ENCODE assay signal across 18 cellular contexts in genomic region chr11:68665471-68665870, GRCh38. TPM values are rescaled to one million over a fixed set of nuclear protein-coding genes. Genes with fewer than 3 reads are reported as not detected.
DNase-seq lines count a peak whose midpoint lies in the region; ATAC-seq, FAIRE-seq and TF ChIP-seq lines count a peak whose summit lies in the region.
"Had no signal": no experiment of that assay in that cellular context is flagged by ENCODE, and none has a peak within 500 bp of the region (broad histone marks: within the 10 kb centered on the region; RNA-seq: fewer than 3 reads in every experiment).

No MANE protein-coding gene starts in this region.

- H3K27ac ChIP-seq in osteoblast (ENCODE audit: low read depth, low read length) (no peak overlapping the region), upper lobe of right lung (no peak overlapping the region), gastroesophageal sphincter (no peak overlapping the region), esophagus muscularis mucosa (replicated peaks in 1 of 4) (no peak overlapping the region)

- 76 to 81% methylated on average over 15 of the region's 15 CpGs for WGBS in gastroesophageal sphincter (ENCODE audit: low coverage in 1 of 2), 2 donors
- WGBS in esophagus muscularis mucosa: 77% methylated on average over 15 of the region's 15 CpGs

- intact Hi-C loops in upper lobe of right lung (cut with DNase I) (no loop called here), esophagus muscularis mucosa (cut with DNase I) (no loop called here)

- peak; percentile 23 for FAIRE-seq in bronchial epithelial cell (lab: Jason Lieb, UNC)
- FAIRE-seq: GM12878, GM18507 had no signal

- no peak overlapping the region for H3K4me2 ChIP-seq in osteoblast (ENCODE audit: insufficient read depth, low read length)
- H3K4me2 ChIP-seq: GM23338 had no signal

- H3K79me2 ChIP-seq in osteoblast (ENCODE audit: insufficient read depth, low read length): no peaks in the 10 kb centered on the region

- ATAC-seq in upper lobe of right lung: no peak
- no peak for ATAC-seq in gastroesophageal sphincter
- ATAC-seq: GM12878, GM23338 had no signal

- H3K27me3 ChIP-seq in MG63: no peaks in the 10 kb centered on the region
- H3K27me3 ChIP-seq in bronchial epithelial cell (ENCODE audit: control insufficient read depth, insufficient read depth, low read length): peaks cover 2% of the 10 kb centered on the region
- H3K27me3 ChIP-seq in osteoblast (ENCODE audit: insufficient read depth, low read length): peaks cover 46% of the 10 kb centered on the region
- H3K27me3 ChIP-seq in upper lobe of right lung: no peaks in the 10 kb centered on the region
- peaks cover 44% of the 10 kb centered on the region for H3K27me3 ChIP-seq in gastroesophageal sphincter
- peaks cover 0 to 35% (median 0%) of the 10 kb centered on the region in 4 donors for H3K27me3 ChIP-seq in esophagus muscularis mucosa

- H2AFZ ChIP-seq in osteoblast (ENCODE audit: low read length): no peak overlapping the region

- H3K4me3 ChIP-seq in MG63: no peak overlapping the region
- no peak overlapping the region for H3K4me3 ChIP-seq in bronchial epithelial cell (ENCODE audit: low read depth, low read length)
- H3K4me3 ChIP-seq in osteoblast (ENCODE audit: insufficient read depth, low read length): no peak overlapping the region
- H3K4me3 ChIP-seq in upper lobe of right lung: no peak overlapping the region
- H3K4me3 ChIP-seq in gastroesophageal sphincter: no peak overlapping the region
- H3K4me3 ChIP-seq in esophagus muscularis mucosa: no peak overlapping the region
- H3K4me3 ChIP-seq: GM12878, GM23338 had no signal

- DNase-seq in MG63 (peak; percentile 78), bronchial epithelial cell (ENCODE audit: low read depth) (no peak), osteoblast (ENCODE audit: insufficient read length, low spot score, missing footprints) (peak; percentile 3), upper lobe of right lung (peak; percentile 16), esophagus muscularis mucosa (ENCODE audit: extremely low spot score) (no peak), OCI-M2 (lab: John Stamatoyannopoulos, UW; ENCODE audit: unreplicated experiment) (no peak)
- DNase-seq: ACHN; C1 segment of cervical spinal cord; CD4-positive, alpha-beta T cell; DMS79; H7 had no signal

- TF ChIP-seq POLR2A in gastroesophageal sphincter (IDR thresholded peaks at IDR 0.05): no peak
- no peak for TF ChIP-seq POLR2A in esophagus muscularis mucosa (IDR thresholded peaks at IDR 0.05; ENCODE audit: low read depth)

- peaks cover 6% of the 10 kb centered on the region for H4K20me1 ChIP-seq in osteoblast (ENCODE audit: insufficient read depth, low read length)

- no peak for TF ChIP-seq EP300 in gastroesophageal sphincter (IDR thresholded peaks at IDR 0.05)
- TF ChIP-seq EP300 in esophagus muscularis mucosa (IDR thresholded peaks at IDR 0.05): no peak

- H3K36me3 ChIP-seq in MG63 (no peaks in the 10 kb centered on the region), bronchial epithelial cell (ENCODE audit: control insufficient read depth, insufficient read depth, low read length) (no peaks in the 10 kb centered on the region), osteoblast (ENCODE audit: insufficient read depth, low read length) (no peaks in the 10 kb centered on the region), upper lobe of right lung (no peaks in the 10 kb centered on the region), gastroesophageal sphincter (no peaks in the 10 kb centered on the region), esophagus muscularis mucosa (no peaks in the 10 kb centered on the region)

- H3K9me3 ChIP-seq in MG63 (no peaks in the 10 kb centered on the region), osteoblast (ENCODE audit: low read depth, low read length) (no peaks in the 10 kb centered on the region), upper lobe of right lung (no peaks in the 10 kb centered on the region), gastroesophageal sphincter (no peaks in the 10 kb centered on the region), esophagus muscularis mucosa (no peaks in the 10 kb centered on the region)

- H3K4me1 ChIP-seq in osteoblast (ENCODE audit: insufficient read depth, low read length) (no peaks in the 10 kb centered on the region), upper lobe of right lung (no peaks in the 10 kb centered on the region), gastroesophageal sphincter (no peaks in the 10 kb centered on the region), esophagus muscularis mucosa (no peaks in the 10 kb centered on the region)

- TF ChIP-seq CTCF in bronchial epithelial cell (IDR thresholded peaks at IDR 0.05; ENCODE audit: insufficient read depth, low read length, severe bottlenecking) (no peak), osteoblast (IDR thresholded peaks at IDR 0.05; ENCODE audit: extremely low read depth, low read depth, low read length) (no peak), upper lobe of right lung (IDR thresholded peaks at IDR 0.05) (no peak), gastroesophageal sphincter (IDR thresholded peaks at IDR 0.05) (no peak), esophagus muscularis mucosa (IDR thresholded peaks at IDR 0.05) (no peak)

RNA-seq across cellular contexts. Expression of gene GAL, which starts 18.9 kb away (rescaled TPM):
- 4.8 TPM in 1 of 2 replicates, not detected in the other for total RNA-seq in MG63 (2014; rRNA removed; shearing (Covaris generic); ENCODE audit: low replicate concordance)
- total RNA-seq in bronchial epithelial cell (0.53 and 0.77 TPM in 2 replicates), osteoblast (not detected in 2 replicates), upper lobe of right lung (not detected), gastroesophageal sphincter (10 to 100 TPM in 1 of 4 donors, 1 to 10 TPM in 2, not detected in 1; 2.9 to 10.6 (median 4.7) TPM), esophagus muscularis mucosa (10 to 100 TPM in 1 of 4 donors, 1 to 10 TPM in 2, not detected in 1; 6.0 to 10.2 (median 8.1) TPM)
- total RNA-seq: A172; B cell; CD4-positive, alpha-beta T cell; G401; GM12878 had no signal

Comparison
In these comparisons a context has a peak if more than half of its experiments do, and no peak if none do; other contexts are left out.
1. DNase-seq: peak in MG63 (single experiment), osteoblast (single experiment) and upper lobe of right lung (single experiment); none in bronchial epithelial cell (single experiment), esophagus muscularis mucosa (single experiment) and OCI-M2 (single experiment).